Comparison of ENCODE assay signal across 10 cellular contexts in the genomic region with DNA sequence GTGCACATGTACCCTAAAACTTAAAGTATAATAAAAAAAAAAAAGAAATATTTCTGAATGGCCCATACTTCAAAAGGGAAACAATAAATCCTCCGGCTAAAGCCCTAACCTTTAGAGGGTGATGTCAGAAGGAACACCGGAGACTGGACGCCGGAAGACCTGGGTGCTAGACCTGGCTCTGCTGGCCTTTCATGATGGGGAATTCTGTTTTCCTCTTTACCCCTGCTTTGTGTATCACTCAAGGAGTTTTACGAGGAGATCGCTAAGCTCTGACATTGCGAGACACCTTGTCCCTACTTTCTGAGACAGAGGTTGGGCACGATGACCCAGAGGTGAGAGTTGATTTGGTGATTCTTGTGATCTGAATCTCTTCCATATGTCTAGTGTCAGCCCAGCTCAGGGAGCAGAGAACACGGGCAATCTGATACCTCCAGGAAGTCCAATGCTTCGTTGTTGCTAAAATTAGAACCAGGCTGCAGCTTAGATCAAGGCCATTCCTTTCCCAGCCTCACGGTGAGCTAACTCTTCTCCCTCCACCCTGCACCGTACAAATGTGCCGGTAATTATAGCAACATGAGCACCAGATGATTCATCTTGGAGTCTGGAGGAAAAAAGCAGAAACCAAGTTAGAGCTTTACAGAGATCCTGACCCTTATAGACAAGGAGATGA. TPM values are rescaled to one million over a fixed set of nuclear protein-coding genes. Genes with fewer than 3 reads are reported as not detected.
DNase-seq lines count a peak whose midpoint lies in the region; ATAC-seq, FAIRE-seq and TF ChIP-seq lines count a peak whose summit lies in the region.
"Had no signal": no experiment of that assay in that cellular context is flagged by ENCODE, and none has a peak within 500 bp of the region (broad histone marks: within the 10 kb centered on the region; RNA-seq: fewer than 3 reads in every experiment).

No MANE protein-coding gene starts in this region.

- no peak for TF ChIP-seq CTCF in pancreas (IDR thresholded peaks at IDR 0.05)

- DNase-seq in Daoy (ENCODE audit: low read depth) (peak; percentile 90), NCI-H510A (lab: John Stamatoyannopoulos, UW) (peak; percentile 39), epithelial cell of prostate (ENCODE audit: low read depth, low spot score) (peak; percentile 27), pancreas (peak in 4 of 6 donors; percentile 32 to 73 (median 60)), D341Med (ENCODE audit: low spot score) (no peak), globus pallidus (ENCODE audit: low spot score) (no peak)
- DNase-seq in NK-92 treated with Interleukin-12 subunit alpha and Interleukin-12 subunit beta, amount 100 ng/mL, for 24 hours (lab: John Stamatoyannopoulos, UW) = no peak
- DNase-seq: effector memory CD4-positive, alpha-beta T cell had no signal

- no peaks in the 10 kb centered on the region for H3K27me3 ChIP-seq in pancreas

- peak; percentile 92 to 98 (median 97) for ATAC-seq in pancreas
- no peak for ATAC-seq in HG02938 (IDR thresholded peaks at IDR 0.05; ENCODE audit: unreplicated experiment)

- H3K36me3 ChIP-seq in pancreas = no peaks in the 10 kb centered on the region

- H3K4me1 ChIP-seq in pancreas = peaks cover 7 to 15% (median 12%) of the 10 kb centered on the region in 3 donors

- FAIRE-seq in pancreas (lab: Jason Lieb, UNC) = no peak
- FAIRE-seq: GM12891 had no signal

- 42 to 49% methylated on average over 13 of the region's 13 CpGs for WGBS in pancreas, 2 donors

- H3K4me3 ChIP-seq in pancreas = no peak overlapping the region

- H3K27ac ChIP-seq in epithelial cell of prostate = no peak overlapping the region
- H3K27ac ChIP-seq in pancreas = peak overlapping the region in 2 of 4 donors; percentile 78 to 81

- intact Hi-C loops in pancreas (cut with DNase I) = no loop called here

- H3K9me3 ChIP-seq in pancreas = no peaks in the 10 kb centered on the region

RNA-seq across cellular contexts. Expression of a gene that starts 42.0 kb away (rescaled TPM):
- total RNA-seq in Daoy (2014; rRNA removed; shearing (Covaris generic)) = 0.69 TPM in 1 of 2 replicates, not detected in the other
- total RNA-seq in pancreas = under 1 TPM in 5 of 6 donors, not detected in 1; 0.14 to 0.25 (median 0.17) TPM
- under 1 TPM; 0.08 to 0.12 TPM for polyA plus RNA-seq in pancreas

Comparison
In these comparisons a context has a peak if more than half of its experiments do, and no peak if none do; other contexts are left out.
1. DNase-seq: peak in Daoy (single experiment), NCI-H510A (single experiment), epithelial cell of prostate (single experiment) and pancreas (4 of 6); none in NK-92 treated with Interleukin-12 subunit alpha and Interleukin-12 subunit beta, amount 100 ng/mL, for 24 hours (single experiment), D341Med (single experiment) and globus pallidus (single experiment).